Comparison of ENCODE assay signal across 2 cellular contexts in the genomic region with DNA sequence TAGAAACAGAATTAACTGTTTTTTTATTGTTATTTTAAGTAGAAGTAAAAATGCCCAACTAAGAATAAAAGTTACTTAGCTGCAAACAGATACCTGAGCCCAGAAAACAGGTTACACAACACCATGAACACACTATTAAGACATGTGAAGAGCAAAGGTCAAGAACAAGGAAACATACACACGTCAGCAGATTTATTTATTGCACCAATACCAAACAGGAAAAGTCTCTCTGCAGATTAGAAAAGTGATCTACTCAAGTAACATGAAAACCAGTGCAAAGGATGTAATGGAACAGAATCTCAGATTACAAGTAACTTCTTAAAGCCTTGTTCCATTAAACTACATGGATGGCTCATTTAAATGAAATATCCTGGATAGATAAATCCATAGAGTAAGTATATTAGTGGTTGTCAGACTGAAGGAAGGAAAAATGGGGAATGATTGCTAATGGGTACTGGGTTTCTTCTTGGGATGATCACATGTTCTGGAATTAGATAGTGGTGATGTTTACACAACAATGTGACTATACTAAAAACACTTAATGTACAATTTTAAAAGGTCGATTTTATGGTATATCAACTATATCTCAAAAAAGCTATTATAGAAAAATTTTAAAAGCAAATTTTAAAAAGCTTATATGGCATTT.
TF ChIP-seq lines count a peak whose summit lies in the region.

No MANE protein-coding gene starts in this region.

TF ChIP-seq in endothelial cell of umbilical vein, 7 proteins besides CTCF, POLR2A, EP300 and RAD21:
- TF ChIP-seq JUN (IDR thresholded peaks at IDR 0.05; ENCODE audit: borderline replicate concordance, insufficient read depth, insufficient read length, low read depth) (no peak), GATA2 (IDR thresholded peaks at IDR 0.05; ENCODE audit: insufficient read depth, insufficient read length, low read depth, low read length) (no peak), EZH2 (IDR thresholded peaks at IDR 0.05; ENCODE audit: borderline replicate concordance, low read depth, low read length, severe bottlenecking) (no peak), FOS (IDR thresholded peaks at IDR 0.05; ENCODE audit: borderline replicate concordance, insufficient read depth, low read length) (no peak), POLR2AphosphoS5 (IDR thresholded peaks at IDR 0.05; ENCODE audit: insufficient read depth, low read depth, low read length) (no peak), MYC (IDR thresholded peaks at IDR 0.05; ENCODE audit: low read depth, low read length) (no peak)
- TF ChIP-seq, protein P1, sequence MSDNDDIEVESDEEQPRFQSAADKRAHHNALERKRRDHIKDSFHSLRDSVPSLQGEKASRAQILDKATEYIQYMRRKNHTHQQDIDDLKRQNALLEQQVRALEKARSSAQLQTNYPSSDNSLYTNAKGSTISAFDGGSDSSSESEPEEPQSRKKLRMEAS (IDR thresholded peaks at IDR 0.05; ENCODE audit: insufficient read depth, insufficient read length) = no peak

TF ChIP-seq in GM23338, 12 proteins besides CTCF, POLR2A, EP300 and RAD21:
- no peak for TF ChIP-seq EZH2phosphoT487 (IDR thresholded peaks at IDR 0.05; ENCODE audit: unreplicated experiment)
- TF ChIP-seq, protein P2, sequence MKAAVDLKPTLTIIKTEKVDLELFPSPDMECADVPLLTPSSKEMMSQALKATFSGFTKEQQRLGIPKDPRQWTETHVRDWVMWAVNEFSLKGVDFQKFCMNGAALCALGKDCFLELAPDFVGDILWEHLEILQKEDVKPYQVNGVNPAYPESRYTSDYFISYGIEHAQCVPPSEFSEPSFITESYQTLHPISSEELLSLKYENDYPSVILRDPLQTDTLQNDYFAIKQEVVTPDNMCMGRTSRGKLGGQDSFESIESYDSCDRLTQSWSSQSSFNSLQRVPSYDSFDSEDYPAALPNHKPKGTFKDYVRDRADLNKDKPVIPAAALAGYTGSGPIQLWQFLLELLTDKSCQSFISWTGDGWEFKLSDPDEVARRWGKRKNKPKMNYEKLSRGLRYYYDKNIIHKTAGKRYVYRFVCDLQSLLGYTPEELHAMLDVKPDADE (IDR thresholded peaks at IDR 0.05) = no peak
- TF ChIP-seq POLR2AphosphoS5 (IDR thresholded peaks at IDR 0.05; ENCODE audit: low read depth) = no peak
- TF ChIP-seq, protein P3, sequence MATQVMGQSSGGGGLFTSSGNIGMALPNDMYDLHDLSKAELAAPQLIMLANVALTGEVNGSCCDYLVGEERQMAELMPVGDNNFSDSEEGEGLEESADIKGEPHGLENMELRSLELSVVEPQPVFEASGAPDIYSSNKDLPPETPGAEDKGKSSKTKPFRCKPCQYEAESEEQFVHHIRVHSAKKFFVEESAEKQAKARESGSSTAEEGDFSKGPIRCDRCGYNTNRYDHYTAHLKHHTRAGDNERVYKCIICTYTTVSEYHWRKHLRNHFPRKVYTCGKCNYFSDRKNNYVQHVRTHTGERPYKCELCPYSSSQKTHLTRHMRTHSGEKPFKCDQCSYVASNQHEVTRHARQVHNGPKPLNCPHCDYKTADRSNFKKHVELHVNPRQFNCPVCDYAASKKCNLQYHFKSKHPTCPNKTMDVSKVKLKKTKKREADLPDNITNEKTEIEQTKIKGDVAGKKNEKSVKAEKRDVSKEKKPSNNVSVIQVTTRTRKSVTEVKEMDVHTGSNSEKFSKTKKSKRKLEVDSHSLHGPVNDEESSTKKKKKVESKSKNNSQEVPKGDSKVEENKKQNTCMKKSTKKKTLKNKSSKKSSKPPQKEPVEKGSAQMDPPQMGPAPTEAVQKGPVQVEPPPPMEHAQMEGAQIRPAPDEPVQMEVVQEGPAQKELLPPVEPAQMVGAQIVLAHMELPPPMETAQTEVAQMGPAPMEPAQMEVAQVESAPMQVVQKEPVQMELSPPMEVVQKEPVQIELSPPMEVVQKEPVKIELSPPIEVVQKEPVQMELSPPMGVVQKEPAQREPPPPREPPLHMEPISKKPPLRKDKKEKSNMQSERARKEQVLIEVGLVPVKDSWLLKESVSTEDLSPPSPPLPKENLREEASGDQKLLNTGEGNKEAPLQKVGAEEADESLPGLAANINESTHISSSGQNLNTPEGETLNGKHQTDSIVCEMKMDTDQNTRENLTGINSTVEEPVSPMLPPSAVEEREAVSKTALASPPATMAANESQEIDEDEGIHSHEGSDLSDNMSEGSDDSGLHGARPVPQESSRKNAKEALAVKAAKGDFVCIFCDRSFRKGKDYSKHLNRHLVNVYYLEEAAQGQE (IDR thresholded peaks at IDR 0.05; ENCODE audit: unreplicated experiment) = no peak
- no peak for TF ChIP-seq EZH2 (IDR thresholded peaks at IDR 0.05; ENCODE audit: low read depth, unreplicated experiment)
- TF ChIP-seq ZNF114 (CRISPR knock-in tag; IDR thresholded peaks at IDR 0.05) = no peak
- TF ChIP-seq, protein P4, sequence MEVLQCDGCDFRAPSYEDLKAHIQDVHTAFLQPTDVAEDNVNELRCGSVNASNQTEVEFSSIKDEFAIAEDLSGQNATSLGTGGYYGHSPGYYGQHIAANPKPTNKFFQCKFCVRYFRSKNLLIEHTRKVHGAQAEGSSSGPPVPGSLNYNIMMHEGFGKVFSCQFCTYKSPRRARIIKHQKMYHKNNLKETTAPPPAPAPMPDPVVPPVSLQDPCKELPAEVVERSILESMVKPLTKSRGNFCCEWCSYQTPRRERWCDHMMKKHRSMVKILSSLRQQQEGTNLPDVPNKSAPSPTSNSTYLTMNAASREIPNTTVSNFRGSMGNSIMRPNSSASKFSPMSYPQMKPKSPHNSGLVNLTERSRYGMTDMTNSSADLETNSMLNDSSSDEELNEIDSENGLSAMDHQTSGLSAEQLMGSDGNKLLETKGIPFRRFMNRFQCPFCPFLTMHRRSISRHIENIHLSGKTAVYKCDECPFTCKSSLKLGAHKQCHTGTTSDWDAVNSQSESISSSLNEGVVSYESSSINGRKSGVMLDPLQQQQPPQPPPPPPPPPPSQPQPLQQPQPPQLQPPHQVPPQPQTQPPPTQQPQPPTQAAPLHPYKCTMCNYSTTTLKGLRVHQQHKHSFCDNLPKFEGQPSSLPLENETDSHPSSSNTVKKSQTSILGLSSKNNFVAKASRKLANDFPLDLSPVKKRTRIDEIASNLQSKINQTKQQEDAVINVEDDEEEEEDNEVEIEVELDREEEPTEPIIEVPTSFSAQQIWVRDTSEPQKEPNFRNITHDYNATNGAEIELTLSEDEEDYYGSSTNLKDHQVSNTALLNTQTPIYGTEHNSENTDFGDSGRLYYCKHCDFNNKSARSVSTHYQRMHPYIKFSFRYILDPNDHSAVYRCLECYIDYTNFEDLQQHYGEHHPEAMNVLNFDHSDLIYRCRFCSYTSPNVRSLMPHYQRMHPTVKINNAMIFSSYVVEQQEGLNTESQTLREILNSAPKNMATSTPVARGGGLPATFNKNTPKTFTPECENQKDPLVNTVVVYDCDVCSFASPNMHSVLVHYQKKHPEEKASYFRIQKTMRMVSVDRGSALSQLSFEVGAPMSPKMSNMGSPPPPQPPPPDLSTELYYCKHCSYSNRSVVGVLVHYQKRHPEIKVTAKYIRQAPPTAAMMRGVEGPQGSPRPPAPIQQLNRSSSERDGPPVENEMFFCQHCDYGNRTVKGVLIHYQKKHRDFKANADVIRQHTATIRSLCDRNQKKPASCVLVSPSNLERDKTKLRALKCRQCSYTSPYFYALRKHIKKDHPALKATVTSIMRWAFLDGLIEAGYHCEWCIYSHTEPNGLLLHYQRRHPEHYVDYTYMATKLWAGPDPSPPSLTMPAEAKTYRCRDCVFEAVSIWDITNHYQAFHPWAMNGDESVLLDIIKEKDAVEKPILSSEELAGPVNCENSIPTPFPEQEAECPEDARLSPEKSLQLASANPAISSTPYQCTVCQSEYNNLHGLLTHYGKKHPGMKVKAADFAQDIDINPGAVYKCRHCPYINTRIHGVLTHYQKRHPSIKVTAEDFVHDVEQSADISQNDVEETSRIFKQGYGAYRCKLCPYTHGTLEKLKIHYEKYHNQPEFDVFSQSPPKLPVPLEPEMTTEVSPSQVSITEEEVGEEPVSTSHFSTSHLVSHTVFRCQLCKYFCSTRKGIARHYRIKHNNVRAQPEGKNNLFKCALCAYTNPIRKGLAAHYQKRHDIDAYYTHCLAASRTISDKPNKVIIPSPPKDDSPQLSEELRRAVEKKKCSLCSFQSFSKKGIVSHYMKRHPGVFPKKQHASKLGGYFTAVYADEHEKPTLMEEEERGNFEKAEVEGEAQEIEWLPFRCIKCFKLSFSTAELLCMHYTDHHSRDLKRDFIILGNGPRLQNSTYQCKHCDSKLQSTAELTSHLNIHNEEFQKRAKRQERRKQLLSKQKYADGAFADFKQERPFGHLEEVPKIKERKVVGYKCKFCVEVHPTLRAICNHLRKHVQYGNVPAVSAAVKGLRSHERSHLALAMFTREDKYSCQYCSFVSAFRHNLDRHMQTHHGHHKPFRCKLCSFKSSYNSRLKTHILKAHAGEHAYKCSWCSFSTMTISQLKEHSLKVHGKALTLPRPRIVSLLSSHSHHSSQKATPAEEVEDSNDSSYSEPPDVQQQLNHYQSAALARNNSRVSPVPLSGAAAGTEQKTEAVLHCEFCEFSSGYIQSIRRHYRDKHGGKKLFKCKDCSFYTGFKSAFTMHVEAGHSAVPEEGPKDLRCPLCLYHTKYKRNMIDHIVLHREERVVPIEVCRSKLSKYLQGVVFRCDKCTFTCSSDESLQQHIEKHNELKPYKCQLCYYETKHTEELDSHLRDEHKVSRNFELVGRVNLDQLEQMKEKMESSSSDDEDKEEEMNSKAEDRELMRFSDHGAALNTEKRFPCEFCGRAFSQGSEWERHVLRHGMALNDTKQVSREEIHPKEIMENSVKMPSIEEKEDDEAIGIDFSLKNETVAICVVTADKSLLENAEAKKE (CRISPR knock-in tag; IDR thresholded peaks at IDR 0.05) = no peak
- no peak for TF ChIP-seq NANOG (IDR thresholded peaks at IDR 0.05; ENCODE audit: borderline replicate concordance)
- TF ChIP-seq STAT1 (IDR thresholded peaks at IDR 0.05; ENCODE audit: unreplicated experiment) = no peak
- no peak for TF ChIP-seq ZNF331 (CRISPR knock-in tag; IDR thresholded peaks at IDR 0.05; ENCODE audit: low read depth)
- no peak for TF ChIP-seq JUNB (IDR thresholded peaks at IDR 0.05; ENCODE audit: unreplicated experiment)
- no peak for TF ChIP-seq CREB1 (CRISPR knock-in tag; IDR thresholded peaks at IDR 0.05; ENCODE audit: low read depth)
TF ChIP-seq in GM23338: peak in this region for 0.
